Comparison of ENCODE assay signal across 1 cellular context in the genomic region with DNA sequence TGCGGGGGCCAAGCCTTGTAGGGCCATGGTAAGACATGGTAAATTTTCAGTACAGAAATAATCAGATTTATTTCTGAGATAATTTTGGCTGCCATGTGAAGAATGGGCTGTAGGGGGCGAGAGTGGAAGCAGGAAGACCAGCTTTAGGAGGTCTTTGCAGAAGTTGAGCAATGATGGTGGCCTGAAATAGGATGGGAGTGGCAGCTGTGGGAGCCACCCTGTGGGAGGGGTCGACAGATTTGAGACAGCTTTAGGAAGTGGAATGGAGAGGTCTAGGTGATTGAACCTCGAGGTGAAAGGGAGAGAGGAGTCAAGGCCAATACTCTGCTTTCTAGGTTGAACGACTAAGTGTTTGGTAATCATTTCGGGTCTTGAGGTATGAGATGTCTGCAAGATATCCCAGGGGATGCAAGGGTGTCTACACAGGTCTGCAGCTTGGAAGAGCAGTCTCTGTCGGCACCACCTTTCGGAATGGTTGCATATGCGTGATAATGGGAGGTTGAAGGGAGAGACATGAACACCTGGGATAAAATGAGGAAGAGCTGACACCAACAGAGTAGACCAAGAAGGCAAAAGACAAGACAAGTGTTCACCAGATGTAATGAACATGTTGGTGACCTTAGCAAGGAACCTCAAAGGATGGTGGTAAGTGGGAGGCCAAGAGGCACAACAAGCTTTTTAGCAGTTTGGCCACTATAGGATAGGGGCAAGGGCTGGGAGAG.
A peak's percentile ranks its signal among the peaks of the same experiment; 100 is the strongest.
TF ChIP-seq lines count a peak whose summit lies in the region.

No MANE protein-coding gene starts in this region.

TF ChIP-seq in HepG2, 621 proteins besides CTCF, POLR2A, EP300 and RAD21 (continued from another document and continues in another):
- TF ChIP-seq, protein P1, sequence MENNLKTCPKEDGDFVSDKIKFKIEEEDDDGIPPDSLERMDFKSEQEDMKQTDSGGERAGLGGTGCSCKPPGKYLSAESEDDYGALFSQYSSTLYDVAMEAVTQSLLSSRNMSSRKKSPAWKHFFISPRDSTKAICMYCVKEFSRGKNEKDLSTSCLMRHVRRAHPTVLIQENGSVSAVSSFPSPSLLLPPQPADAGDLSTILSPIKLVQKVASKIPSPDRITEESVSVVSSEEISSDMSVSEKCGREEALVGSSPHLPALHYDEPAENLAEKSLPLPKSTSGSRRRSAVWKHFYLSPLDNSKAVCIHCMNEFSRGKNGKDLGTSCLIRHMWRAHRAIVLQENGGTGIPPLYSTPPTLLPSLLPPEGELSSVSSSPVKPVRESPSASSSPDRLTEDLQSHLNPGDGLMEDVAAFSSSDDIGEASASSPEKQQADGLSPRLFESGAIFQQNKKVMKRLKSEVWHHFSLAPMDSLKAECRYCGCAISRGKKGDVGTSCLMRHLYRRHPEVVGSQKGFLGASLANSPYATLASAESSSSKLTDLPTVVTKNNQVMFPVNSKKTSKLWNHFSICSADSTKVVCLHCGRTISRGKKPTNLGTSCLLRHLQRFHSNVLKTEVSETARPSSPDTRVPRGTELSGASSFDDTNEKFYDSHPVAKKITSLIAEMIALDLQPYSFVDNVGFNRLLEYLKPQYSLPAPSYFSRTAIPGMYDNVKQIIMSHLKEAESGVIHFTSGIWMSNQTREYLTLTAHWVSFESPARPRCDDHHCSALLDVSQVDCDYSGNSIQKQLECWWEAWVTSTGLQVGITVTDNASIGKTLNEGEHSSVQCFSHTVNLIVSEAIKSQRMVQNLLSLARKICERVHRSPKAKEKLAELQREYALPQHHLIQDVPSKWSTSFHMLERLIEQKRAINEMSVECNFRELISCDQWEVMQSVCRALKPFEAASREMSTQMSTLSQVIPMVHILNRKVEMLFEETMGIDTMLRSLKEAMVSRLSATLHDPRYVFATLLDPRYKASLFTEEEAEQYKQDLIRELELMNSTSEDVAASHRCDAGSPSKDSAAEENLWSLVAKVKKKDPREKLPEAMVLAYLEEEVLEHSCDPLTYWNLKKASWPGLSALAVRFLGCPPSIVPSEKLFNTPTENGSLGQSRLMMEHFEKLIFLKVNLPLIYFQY (CRISPR knock-in tag; IDR thresholded peaks at IDR 0.05; ENCODE audit: borderline replicate concordance), result no peak
- TF ChIP-seq ZNF230 (CRISPR knock-in tag; IDR thresholded peaks at IDR 0.05), result no peak
- no peak for TF ChIP-seq FLYWCH1 (CRISPR knock-in tag; IDR thresholded peaks at IDR 0.05)
- peak; percentile 59; the same call in 1 of the 2 replicates for TF ChIP-seq NR0B2 (CRISPR knock-in tag; IDR thresholded peaks at IDR 0.05)
- TF ChIP-seq ZFP90 (CRISPR knock-in tag; IDR thresholded peaks at IDR 0.05; ENCODE audit: borderline replicate concordance), result no peak
- no peak for TF ChIP-seq ZNF275 (CRISPR knock-in tag; IDR thresholded peaks at IDR 0.05; ENCODE audit: borderline replicate concordance)
- no peak for TF ChIP-seq IRF2 (CRISPR knock-in tag; IDR thresholded peaks at IDR 0.05)
- no peak for TF ChIP-seq HES4 (CRISPR knock-in tag; IDR thresholded peaks at IDR 0.05; ENCODE audit: borderline replicate concordance)
- TF ChIP-seq RARG (CRISPR knock-in tag; IDR thresholded peaks at IDR 0.05; ENCODE audit: low read depth), result no peak
- TF ChIP-seq MEF2D (CRISPR knock-in tag; IDR thresholded peaks at IDR 0.05), result no peak
- no peak for TF ChIP-seq ZFP91 (CRISPR knock-in tag; IDR thresholded peaks at IDR 0.05; ENCODE audit: borderline replicate concordance)
- TF ChIP-seq HMGXB4 (CRISPR knock-in tag; IDR thresholded peaks at IDR 0.05; ENCODE audit: borderline replicate concordance in 1 of 2, low read depth in 1 of 2), result 0 out of 4 replicates have a peak, but pooled peaks of 1 of the 2 experiments have one; percentile 64
- no peak for TF ChIP-seq ATF5 (CRISPR knock-in tag; IDR thresholded peaks at IDR 0.05; ENCODE audit: low read depth)
- peak; percentile 92 for TF ChIP-seq CEBPG (CRISPR knock-in tag; IDR thresholded peaks at IDR 0.05)
- no peak for TF ChIP-seq AGO2 (optimal IDR thresholded peaks at IDR 0.05; ENCODE audit: low read depth, low read length)
- TF ChIP-seq FOXJ3 (CRISPR knock-in tag; IDR thresholded peaks at IDR 0.05; ENCODE audit: borderline replicate concordance), result no peak
- no peak for TF ChIP-seq ZNF773 (CRISPR knock-in tag; IDR thresholded peaks at IDR 0.05; ENCODE audit: borderline replicate concordance)
- no peak for TF ChIP-seq RORA (CRISPR knock-in tag; IDR thresholded peaks at IDR 0.05)
- 0 out of 2 replicates have a peak, but pooled peaks have one; percentile 4 for TF ChIP-seq BHLHE40 (IDR thresholded peaks at IDR 0.05; ENCODE audit: low read length)
- TF ChIP-seq ELF1 (CRISPR knock-in tag; IDR thresholded peaks at IDR 0.05), result peak; percentile 44; the same call in 1 of the 2 replicates
- TF ChIP-seq REL (CRISPR knock-in tag; conservative IDR thresholded peaks at IDR 0.05), result no peak
- TF ChIP-seq KAT2B (IDR thresholded peaks at IDR 0.05; ENCODE audit: borderline replicate concordance, low read depth, low read length), result no peak
- no peak for TF ChIP-seq REST (IDR thresholded peaks at IDR 0.05; ENCODE audit: borderline replicate concordance in 1 of 2, low read depth in 1 of 2, low read length in 2 of 2)
- TF ChIP-seq CBFB (CRISPR knock-in tag; IDR thresholded peaks at IDR 0.05), result no peak
- TF ChIP-seq NFIB (CRISPR knock-in tag; IDR thresholded peaks at IDR 0.05; ENCODE audit: borderline replicate concordance), result no peak
- no peak for TF ChIP-seq GPN1 (CRISPR knock-in tag; IDR thresholded peaks at IDR 0.05; ENCODE audit: borderline replicate concordance)
- no peak for TF ChIP-seq CBX5 (CRISPR knock-in tag; IDR thresholded peaks at IDR 0.05; ENCODE audit: borderline replicate concordance)
- TF ChIP-seq ZNF550 (CRISPR knock-in tag; IDR thresholded peaks at IDR 0.05; ENCODE audit: borderline replicate concordance), result no peak
- TF ChIP-seq SALL1 (CRISPR knock-in tag; IDR thresholded peaks at IDR 0.05), result no peak
- TF ChIP-seq, protein P2, sequence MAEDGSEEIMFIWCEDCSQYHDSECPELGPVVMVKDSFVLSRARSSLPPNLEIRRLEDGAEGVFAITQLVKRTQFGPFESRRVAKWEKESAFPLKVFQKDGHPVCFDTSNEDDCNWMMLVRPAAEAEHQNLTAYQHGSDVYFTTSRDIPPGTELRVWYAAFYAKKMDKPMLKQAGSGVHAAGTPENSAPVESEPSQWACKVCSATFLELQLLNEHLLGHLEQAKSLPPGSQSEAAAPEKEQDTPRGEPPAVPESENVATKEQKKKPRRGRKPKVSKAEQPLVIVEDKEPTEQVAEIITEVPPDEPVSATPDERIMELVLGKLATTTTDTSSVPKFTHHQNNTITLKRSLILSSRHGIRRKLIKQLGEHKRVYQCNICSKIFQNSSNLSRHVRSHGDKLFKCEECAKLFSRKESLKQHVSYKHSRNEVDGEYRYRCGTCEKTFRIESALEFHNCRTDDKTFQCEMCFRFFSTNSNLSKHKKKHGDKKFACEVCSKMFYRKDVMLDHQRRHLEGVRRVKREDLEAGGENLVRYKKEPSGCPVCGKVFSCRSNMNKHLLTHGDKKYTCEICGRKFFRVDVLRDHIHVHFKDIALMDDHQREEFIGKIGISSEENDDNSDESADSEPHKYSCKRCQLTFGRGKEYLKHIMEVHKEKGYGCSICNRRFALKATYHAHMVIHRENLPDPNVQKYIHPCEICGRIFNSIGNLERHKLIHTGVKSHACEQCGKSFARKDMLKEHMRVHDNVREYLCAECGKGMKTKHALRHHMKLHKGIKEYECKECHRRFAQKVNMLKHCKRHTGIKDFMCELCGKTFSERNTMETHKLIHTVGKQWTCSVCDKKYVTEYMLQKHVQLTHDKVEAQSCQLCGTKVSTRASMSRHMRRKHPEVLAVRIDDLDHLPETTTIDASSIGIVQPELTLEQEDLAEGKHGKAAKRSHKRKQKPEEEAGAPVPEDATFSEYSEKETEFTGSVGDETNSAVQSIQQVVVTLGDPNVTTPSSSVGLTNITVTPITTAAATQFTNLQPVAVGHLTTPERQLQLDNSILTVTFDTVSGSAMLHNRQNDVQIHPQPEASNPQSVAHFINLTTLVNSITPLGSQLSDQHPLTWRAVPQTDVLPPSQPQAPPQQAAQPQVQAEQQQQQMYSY (CRISPR knock-in tag; IDR thresholded peaks at IDR 0.05), result no peak
- no peak for TF ChIP-seq KDM3A (CRISPR knock-in tag; IDR thresholded peaks at IDR 0.05; ENCODE audit: low read depth)
- TF ChIP-seq, protein P3, sequence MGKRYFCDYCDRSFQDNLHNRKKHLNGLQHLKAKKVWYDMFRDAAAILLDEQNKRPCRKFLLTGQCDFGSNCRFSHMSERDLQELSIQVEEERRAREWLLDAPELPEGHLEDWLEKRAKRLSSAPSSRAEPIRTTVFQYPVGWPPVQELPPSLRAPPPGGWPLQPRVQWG (CRISPR knock-in tag; IDR thresholded peaks at IDR 0.05; ENCODE audit: borderline replicate concordance, low read depth), result no peak
- TF ChIP-seq ARID3A (IDR thresholded peaks at IDR 0.05; ENCODE audit: low read depth, low read length), result peak; percentile 63; the same call in 1 of the 2 replicates
